In the genomic region with DNA sequence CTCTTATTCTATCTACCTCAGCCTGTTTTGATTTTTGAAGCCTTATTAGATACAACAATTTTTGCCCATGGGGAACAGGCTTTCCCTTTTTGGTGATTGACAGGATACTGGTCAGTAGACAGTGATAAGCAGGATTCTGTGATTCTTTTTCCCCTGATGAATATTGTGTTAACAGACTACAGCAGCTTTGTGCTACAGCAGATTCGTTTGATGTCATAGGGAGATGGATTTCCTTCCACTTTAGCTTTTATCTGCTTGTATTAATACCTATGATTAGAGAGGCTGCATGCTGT, we compare ENCODE assay signal across 13 cellular contexts.
"Had no signal": no experiment of that assay in that cellular context is flagged by ENCODE, and none has a peak within 500 bp of the region (broad histone marks: within the 10 kb centered on the region; RNA-seq: fewer than 3 reads in every experiment).

No MANE protein-coding gene starts in this region.

- H3K9me3 ChIP-seq: lower lobe of right lung had no signal

- H2AFZ ChIP-seq: parathyroid adenoma had no signal

- DNase-seq: activated CD4-positive, CD25-positive, alpha-beta regulatory T cell treated with anti-CD3 and anti-CD28 coated beads, Interleukin-2, amount 50 U/mL, for 72 hours; anterior cingulate cortex; dermis blood vessel endothelial cell; effector memory CD8-positive, alpha-beta T cell; head of caudate nucleus; immature natural killer cell; left colon; lower lobe of right lung; stimulated activated CD4-positive, alpha-beta T cell treated with anti-CD3 and anti-CD28 coated beads, Interleukin-1b, Interleukin-23, amount 100 ng/mL, for 48 hours; stimulated activated naive CD8-positive, alpha-beta T cell treated with anti-CD3 and anti-CD28 coated beads, Interleukin-15, amount 100 ng/mL, for 72 hours had no signal

- FAIRE-seq: bronchial epithelial cell, frontal cortex had no signal

- H3K9ac ChIP-seq: parathyroid adenoma had no signal

- H3K27ac ChIP-seq: lower lobe of right lung, parathyroid adenoma had no signal

- H3K36me3 ChIP-seq: lower lobe of right lung had no signal

- ATAC-seq: stimulated activated naive CD8-positive, alpha-beta T cell treated with anti-CD3 and anti-CD28 coated beads, Interleukin-15, amount 100 ng/mL, for 72 hours had no signal

- H3K4me3 ChIP-seq: lower lobe of right lung had no signal
